In genomic region chr16:334164-334832, GRCh38 we compare ENCODE assay signal across 1 cellular context.
TF ChIP-seq lines count a peak whose summit lies in the region.

No MANE protein-coding gene starts in this region.

TF ChIP-seq in HepG2, 621 proteins besides CTCF, POLR2A, EP300 and RAD21:
- TF ChIP-seq ZSCAN21 (CRISPR knock-in tag; IDR thresholded peaks at IDR 0.05; ENCODE audit: borderline replicate concordance): peak; percentile 99
